11 cellular contexts compared by ENCODE assay signal in genomic region chr15:60003243-60004018, GRCh38. TPM values are rescaled to one million over a fixed set of nuclear protein-coding genes. Genes with fewer than 3 reads are reported as not detected.
DNase-seq lines count a peak whose midpoint lies in the region; ATAC-seq and TF ChIP-seq lines count a peak whose summit lies in the region.
"Had no signal": no experiment of that assay in that cellular context is flagged by ENCODE, and none has a peak within 500 bp of the region (broad histone marks: within the 10 kb centered on the region; RNA-seq: fewer than 3 reads in every experiment).

No MANE protein-coding gene starts in this region.

- ATAC-seq in central memory CD8-positive, alpha-beta T cell (replicated peaks; ENCODE audit: extremely low read depth, poor library complexity, severe bottlenecking), result no peak

- peaks cover 55% of the 10 kb centered on the region for H3K36me3 Mint-ChIP-seq in central memory CD8-positive, alpha-beta T cell (ENCODE audit: insufficient read depth)
- H3K36me3 Mint-ChIP-seq in MCF 10A (ENCODE audit: insufficient read depth, unreplicated experiment), result no peaks in the 10 kb centered on the region

- CTCF ChIA-PET in MCF 10A (lab: Yijun Ruan, JAX), result interaction anchor here (0.6 to 1.2 kb wide), 2 partner anchors 12 to 113 kb away, joined by 3 read pairs; no protein-coding TSS in a partner anchor

- intact Hi-C loops in MCF 10A (cut with micrococcal nuclease) (loop anchor here (10.0 kb wide), 2 partner anchors 71 to 321 kb away; no protein-coding TSS in a partner anchor), tibial artery (cut with DNase I; ENCODE audit: low total_unique reads) (no loop called here)

- peaks cover 6% of the 10 kb centered on the region for H3K9me3 Mint-ChIP-seq in central memory CD8-positive, alpha-beta T cell
- no peaks in the 10 kb centered on the region for H3K9me3 Mint-ChIP-seq in MCF 10A (ENCODE audit: unreplicated experiment)

- H2AFZ ChIP-seq in neuron (ENCODE audit: low read depth, low read length), result peak overlapping the region; percentile 1

- no TSS peak for BruUV-seq in MCF 10A (replicated peaks; lab: Mats Ljungman, UMichigan)

- WGBS in HUES64, result 0% methylated on average over 24 of the region's 25 CpGs

- POLR2A ChIA-PET in MCF 10A (lab: Yijun Ruan, JAX), result interaction anchor here (1.1 to 1.2 kb wide), 2 partner anchors 10 to 13 kb away, joined by 3 read pairs; no protein-coding TSS in a partner anchor

- H3K4me1 ChIP-seq in HUES64 (ENCODE audit: insufficient read depth, low read length), result peaks cover 51% of the 10 kb centered on the region
- peaks cover 66% of the 10 kb centered on the region for H3K4me1 ChIP-seq in neuron (ENCODE audit: insufficient read depth, low read length)
- no peaks in the 10 kb centered on the region for H3K4me1 ChIP-seq in HAP-1
- H3K4me1 ChIP-seq in tibial artery, result peaks cover 0 to 42% (median 33%) of the 10 kb centered on the region in 4 donors

- H3K9me3 ChIP-seq in HUES64 (ENCODE audit: insufficient read depth, low read depth, low read length) (no peaks in the 10 kb centered on the region), neuron (ENCODE audit: low read length) (no peaks in the 10 kb centered on the region), HAP-1 (no peaks in the 10 kb centered on the region), tibial artery (no peaks in the 10 kb centered on the region)
- H3K9me3 ChIP-seq: pancreas had no signal

- H3K4me3 Mint-ChIP-seq in central memory CD8-positive, alpha-beta T cell, result peak overlapping the region; percentile 92
- no peak overlapping the region for H3K4me3 Mint-ChIP-seq in MCF 10A (ENCODE audit: unreplicated experiment)

- H3K4me1 Mint-ChIP-seq in central memory CD8-positive, alpha-beta T cell, result peaks cover 49% of the 10 kb centered on the region
- peaks cover 13% of the 10 kb centered on the region for H3K4me1 Mint-ChIP-seq in MCF 10A (ENCODE audit: insufficient read depth, unreplicated experiment)

- H3K36me3 ChIP-seq in HUES64 (ENCODE audit: insufficient read depth, low read length) (no peaks in the 10 kb centered on the region), neuron (ENCODE audit: insufficient read depth, low read length) (no peaks in the 10 kb centered on the region), HAP-1 (replicated peaks) (no peaks in the 10 kb centered on the region), tibial artery (no peaks in the 10 kb centered on the region)
- H3K36me3 ChIP-seq: pancreas had no signal

- TF ChIP-seq CTCF in MCF 10A (IDR thresholded peaks at IDR 0.05; ENCODE audit: unreplicated experiment), result no peak
- no peak for TF ChIP-seq CTCF in tibial artery (IDR thresholded peaks at IDR 0.05)

- DNase-seq in DMS 273 (lab: John Stamatoyannopoulos, UW; ENCODE audit: unreplicated experiment), result peak; percentile 43
- DNase-seq in DMS 273 treated with DMSO at 0.1 percent for 48 hours (lab: John Stamatoyannopoulos, UW), result no peak
- no peak for DNase-seq in central memory CD8-positive, alpha-beta T cell (ENCODE audit: low spot score in 2 of 2)
- DNase-seq in HAP-1 (ENCODE audit: low spot score in 2 of 2), result no peak
- no peak for DNase-seq in MCF 10A (ENCODE audit: unreplicated experiment)
- DNase-seq in tibial artery, result no peak

- H3K4me3 ChIP-seq in HUES64 (ENCODE audit: low read length) (peak overlapping the region; percentile 62), neuron (ENCODE audit: low read length) (peak overlapping the region; percentile 59), HAP-1 (no peak overlapping the region), tibial artery (no peak overlapping the region)

- in situ Hi-C loops in HAP-1 (cut with MboI; ENCODE audit: low sequenced_read_pairs), result no loop called here

- H3K27ac ChIP-seq in HUES64 (ENCODE audit: low read depth, low read length), result no peak overlapping the region
- no peak overlapping the region for H3K27ac ChIP-seq in tibial artery
- H3K27ac ChIP-seq: 22Rv1, pancreas had no signal

- peaks cover 96% of the 10 kb centered on the region for H3K27me3 ChIP-seq in HUES64 (ENCODE audit: insufficient read depth, low read length)
- no peaks in the 10 kb centered on the region for H3K27me3 ChIP-seq in neuron (ENCODE audit: insufficient read depth, low read length)
- peaks cover 97% of the 10 kb centered on the region for H3K27me3 ChIP-seq in HAP-1 (ENCODE audit: low read depth)
- peaks cover 0 to 100% of the 10 kb centered on the region in 2 donors for H3K27me3 ChIP-seq in tibial artery

- H3K27ac Mint-ChIP-seq in central memory CD8-positive, alpha-beta T cell (ENCODE audit: low read depth), result no peak overlapping the region
- no peak overlapping the region for H3K27ac Mint-ChIP-seq in MCF 10A (ENCODE audit: low read depth, unreplicated experiment)

- peaks cover 100% of the 10 kb centered on the region for H3K27me3 Mint-ChIP-seq in central memory CD8-positive, alpha-beta T cell
- H3K27me3 Mint-ChIP-seq in MCF 10A (ENCODE audit: insufficient read depth, unreplicated experiment), result peaks cover 61% of the 10 kb centered on the region

- H3K9ac ChIP-seq in HUES64 (ENCODE audit: low read depth, low read length), result no peak overlapping the region

RNA-seq across cellular contexts. Expression of gene FOXB1, which starts 0.7 kb away (rescaled TPM):
- 16.4 TPM for polyA plus RNA-seq in HUES64 (2013, experiment 1 of 2)
- 23.1 TPM for polyA plus RNA-seq in HUES64 (2013, experiment 2 of 2)
- total RNA-seq in MCF 10A (2022), result not detected in 2 replicates
- total RNA-seq: pancreas, RPMI7951 had no signal
- polyA plus RNA-seq: pancreas had no signal

Comparison
In these comparisons a context has a peak if more than half of its experiments do, and no peak if none do; other contexts are left out.
1. H3K4me3 ChIP-seq: peak in HUES64 (single experiment) and neuron (single experiment); none in HAP-1 (single experiment) and tibial artery (0 of 2).